In the genomic region with DNA sequence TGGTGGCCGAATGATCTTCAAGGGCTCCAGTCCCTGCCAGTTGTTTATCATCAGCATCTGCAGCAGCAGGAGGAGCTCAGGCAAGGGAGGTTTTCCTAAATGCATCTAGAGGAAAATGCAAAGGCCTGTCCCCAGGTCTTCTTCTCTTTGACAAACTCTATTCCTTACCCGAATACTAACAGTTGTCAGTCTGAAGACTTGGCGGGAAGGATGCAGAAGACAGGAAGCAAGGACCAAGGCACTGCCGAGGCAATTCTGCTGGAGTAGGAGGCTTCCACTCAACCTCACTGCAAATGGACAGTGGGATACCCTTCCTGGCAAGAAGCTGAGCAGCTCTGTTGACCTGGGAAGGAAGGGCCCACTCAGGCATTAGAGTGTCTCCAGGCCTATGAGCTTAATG, we compare ENCODE assay signal across 3 cellular contexts.
"Had no signal": no experiment of that assay in that cellular context is flagged by ENCODE, and none has a peak within 500 bp of the region (broad histone marks: within the 10 kb centered on the region; RNA-seq: fewer than 3 reads in every experiment).

No MANE protein-coding gene starts in this region.

- H3K4me3 ChIP-seq: GM12878 had no signal

- DNase-seq: GDM1, GF-D8 had no signal
